In the genomic region with DNA sequence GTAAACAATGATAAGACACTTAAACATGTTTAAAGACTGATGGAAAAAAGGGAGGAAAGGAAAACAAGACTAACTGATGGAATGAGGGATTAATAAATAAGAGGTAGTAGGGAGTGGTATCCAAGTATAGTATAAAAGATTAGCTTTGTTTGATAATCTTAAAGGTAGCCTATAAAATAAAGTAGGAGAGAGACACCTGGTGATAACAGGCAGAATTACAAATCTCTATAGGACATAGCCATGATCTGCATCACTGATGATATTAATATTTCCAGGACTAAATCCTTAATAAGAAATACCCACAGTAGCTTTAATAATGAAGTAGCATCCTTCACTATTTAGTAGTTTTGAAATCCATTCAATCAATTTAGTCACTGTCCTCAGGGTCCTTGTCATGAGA, we compare ENCODE assay signal across 8 cellular contexts. TPM values are rescaled to one million over a fixed set of nuclear protein-coding genes. Genes with fewer than 3 reads are reported as not detected.
DNase-seq lines count a peak whose midpoint lies in the region; ATAC-seq, FAIRE-seq and TF ChIP-seq lines count a peak whose summit lies in the region.

No MANE protein-coding gene starts in this region.

- H4K8ac ChIP-seq in IMR-90 (ENCODE audit: low read depth in 2 of 2, low read length in 2 of 2), result no peak overlapping the region

- no peak overlapping the region for H3K23ac ChIP-seq in IMR-90 (ENCODE audit: low read depth, low read length)

- no peaks in the 10 kb centered on the region; the same call in 1 of the 2 replicates for H4K20me1 ChIP-seq in IMR-90 (ENCODE audit: insufficient read depth, low read length)

- ATAC-seq in IMR-90 (ENCODE audit: low read depth), result peak; percentile 89
- peak; percentile 75 for ATAC-seq in activated B cell treated with CpG ODN at 0.5 μM for 24 hours (ENCODE audit: low read depth)

- H3K27me3 Mint-ChIP-seq in activated B cell treated with CpG ODN at 0.5 μM for 24 hours, result no peaks in the 10 kb centered on the region

- intact Hi-C loops in IMR-90 (cut with micrococcal nuclease), result loop anchor here (1.0 kb wide), 1 partner anchor 72 kb away; no protein-coding TSS in a partner anchor
- intact Hi-C loops in activated B cell treated with CpG ODN at 0.5 μM for 24 hours (cut with micrococcal nuclease), result loop anchor here (1.0 to 2.0 kb wide), 6 partner anchors 14 to 597 kb away; a partner anchor contains a TSS
- intact Hi-C loops in transverse colon (cut with DNase I; ENCODE audit: low total_unique reads), result loop anchor here (2.0 kb wide), 1 partner anchor 72 kb away; no protein-coding TSS in a partner anchor

- H3K27ac Mint-ChIP-seq in activated B cell treated with CpG ODN at 0.5 μM for 24 hours, result no peak overlapping the region

- H3K36me3 Mint-ChIP-seq in activated B cell treated with CpG ODN at 0.5 μM for 24 hours (ENCODE audit: low read depth), result no peaks in the 10 kb centered on the region

- no peak overlapping the region for H3K56ac ChIP-seq in IMR-90 (ENCODE audit: extremely low read depth, insufficient read depth, low read length)

- no peak overlapping the region for H3K4me3 ChIP-seq in IMR-90 (ENCODE audit: insufficient read depth, low read depth, low read length)
- H3K4me3 ChIP-seq in transverse colon, result no peak overlapping the region

- no peak overlapping the region for H3K9ac ChIP-seq in IMR-90 (ENCODE audit: low read depth, low read length)

- no peak overlapping the region for H3K14ac ChIP-seq in IMR-90 (replicated peaks; ENCODE audit: low read depth, low read length)

- no peak overlapping the region for H2AK9ac ChIP-seq in IMR-90 (replicated peaks; ENCODE audit: low read depth, low read length, poor library complexity)

- CTCF ChIA-PET in IMR-90 (lab: Yijun Ruan, JAX) (interaction anchor here (0.6 to 1.4 kb wide), 7 partner anchors 8 to 160 kb away, joined by 3 to 8 read pairs (median 6); no protein-coding TSS in a partner anchor), activated B cell treated with CpG ODN at 0.5 μM for 24 hours (lab: Charles Lee) (interaction anchor here (0.6 to 6.0 kb wide), 18 partner anchors 8 to 595 kb away, joined by 3 to 77 read pairs (median 4); a partner anchor contains a TSS)

- no peak overlapping the region for H4K91ac ChIP-seq in IMR-90 (ENCODE audit: insufficient read depth, low read depth, low read length)

- TF ChIP-seq CTCF in D721Med (IDR thresholded peaks at IDR 0.05; ENCODE audit: insufficient read depth, missing control alignments) (peak; percentile 60), IMR-90 (conservative IDR thresholded peaks at IDR 0.05; ENCODE audit: low read depth, low read length) (peak; percentile 67), activated B cell treated with CpG ODN at 0.5 μM for 24 hours (IDR thresholded peaks at IDR 0.05) (no peak), transverse colon (IDR thresholded peaks at IDR 0.05) (peak; percentile 51 to 70 (median 57))

- TF ChIP-seq POLR2A in IMR-90 (IDR thresholded peaks at IDR 0.05; ENCODE audit: low read depth, low read length), result no peak
- no peak for TF ChIP-seq POLR2A in transverse colon (IDR thresholded peaks at IDR 0.05)

- H3K9me3 ChIP-seq in IMR-90 (ENCODE audit: control insufficient read depth, insufficient read depth, low read length) (no peaks in the 10 kb centered on the region), transverse colon (no peaks in the 10 kb centered on the region)

- peak; percentile 68 for TF ChIP-seq RAD21 in IMR-90 (IDR thresholded peaks at IDR 0.05; ENCODE audit: low read length)

- H3K4ac ChIP-seq in IMR-90 (ENCODE audit: low read depth, low read length), result no peak overlapping the region

- in situ Hi-C loops in IMR-90 (cut with MboI; ENCODE audit: low sequenced_read_pairs) (no loop called here), transverse colon (cut with MboI; ENCODE audit: low pct_ligation_motif_present in 1 of 4, low pct_unique_long_range_greater_than_20kb in 1 of 4, low sequenced_read_pairs in 3 of 4) (no loop called here)

- no peak overlapping the region for H2AFZ ChIP-seq in IMR-90 (replicated peaks; ENCODE audit: low read length, poor library complexity)

- dilution Hi-C loops in IMR-90 (cut with HindIII; ENCODE audit: low sequenced_read_pairs, unreplicated experiment), result no loop called here

- H3K27me3 ChIP-seq in IMR-90 (ENCODE audit: control insufficient read depth, insufficient read depth, low read length) (no peaks in the 10 kb centered on the region), transverse colon (no peaks in the 10 kb centered on the region)

- H3K27ac ChIP-seq in IMR-90 (ENCODE audit: insufficient read depth, low read length) (no peak overlapping the region), transverse colon (no peak overlapping the region)

- H2BK20ac ChIP-seq in IMR-90 (ENCODE audit: low read depth, low read length), result no peak overlapping the region

- FAIRE-seq in D721Med (lab: Jason Lieb, UNC), result peak; percentile 56

- no peak overlapping the region for H2BK5ac ChIP-seq in IMR-90 (ENCODE audit: low read depth, low read length, poor library complexity, severe bottlenecking)

- H3K79me1 ChIP-seq in IMR-90 (ENCODE audit: low read depth in 1 of 2, low read length in 2 of 2), result peaks cover 11 to 15% of the 10 kb centered on the region in 2 experiments

- TF ChIP-seq EP300 in transverse colon (IDR thresholded peaks at IDR 0.05; ENCODE audit: low read depth), result no peak

- H3K4me1 Mint-ChIP-seq in activated B cell treated with CpG ODN at 0.5 μM for 24 hours, result peaks cover 2% of the 10 kb centered on the region

- no peak overlapping the region for H3K18ac ChIP-seq in IMR-90 (ENCODE audit: low read depth, low read length)

- no peaks in the 10 kb centered on the region for H3K9me3 Mint-ChIP-seq in activated B cell treated with CpG ODN at 0.5 μM for 24 hours

- H2BK15ac ChIP-seq in IMR-90 (ENCODE audit: low read depth, low read length), result no peak overlapping the region

- H3K4me1 ChIP-seq in IMR-90 (ENCODE audit: control insufficient read depth, insufficient read depth, low read length), result no peaks in the 10 kb centered on the region
- H3K4me1 ChIP-seq in transverse colon, result no peaks in the 10 kb centered on the region

- H3K36me3 ChIP-seq in IMR-90 (ENCODE audit: control insufficient read depth, insufficient read depth, low read length) (no peaks in the 10 kb centered on the region), transverse colon (no peaks in the 10 kb centered on the region)

- DNase-seq in D721Med (ENCODE audit: insufficient read length, low spot score) (no peak), IMR-90 (peak; percentile 54), activated B cell treated with CpG ODN at 0.5 μM for 24 hours (no peak), hepatic stellate cell (ENCODE audit: low spot score) (peak; percentile 29), transverse colon (no peak), nucleus accumbens (lab: John Stamatoyannopoulos, UW) (no peak), GM19240 (ENCODE audit: insufficient read length, low spot score) (no peak)
- DNase-seq in stimulated activated CD4-positive, alpha-beta T cell treated with anti-CD3 and anti-CD28 coated beads, Interleukin-4, amount 100 ng/mL, for 24 hours, result no peak

- H3K9me1 ChIP-seq in IMR-90 (ENCODE audit: insufficient read depth, low read length), result no peaks in the 10 kb centered on the region

- no peak overlapping the region for H3K4me2 ChIP-seq in IMR-90 (ENCODE audit: low read depth, low read length)

- H4K5ac ChIP-seq in IMR-90 (ENCODE audit: low read depth, low read length), result no peak overlapping the region

- no peak overlapping the region for H2AK5ac ChIP-seq in IMR-90 (ENCODE audit: low read depth, low read length)

- POLR2A ChIA-PET in IMR-90 (lab: Charles Lee; ENCODE audit: unreplicated experiment), result interaction anchor here (0.7 kb wide), 1 partner anchor 67 kb away, joined by 13 read pairs; no protein-coding TSS in a partner anchor
- POLR2A ChIA-PET in activated B cell treated with CpG ODN at 0.5 μM for 24 hours (lab: Charles Lee), result interaction anchor here (0.6 to 3.4 kb wide), 9 partner anchors 31 to 253 kb away, joined by 3 to 29 read pairs (median 8); a partner anchor contains a TSS

- no peak overlapping the region for H2BK120ac ChIP-seq in IMR-90 (ENCODE audit: low read depth, low read length)

- no peak overlapping the region for H3K4me3 Mint-ChIP-seq in activated B cell treated with CpG ODN at 0.5 μM for 24 hours

- BruUV-seq in IMR-90 (replicated peaks; lab: Mats Ljungman, UMichigan), result no TSS peak

TF ChIP-seq in IMR-90, 13 proteins besides CTCF, POLR2A, EP300 and RAD21:
- TF ChIP-seq SMC3 (IDR thresholded peaks at IDR 0.05; ENCODE audit: low read depth, low read length) (peak; percentile 82), MAFK (IDR thresholded peaks at IDR 0.05; ENCODE audit: low read depth, low read length) (no peak), MAZ (IDR thresholded peaks at IDR 0.05; ENCODE audit: borderline replicate concordance, low read depth, low read length) (no peak), NFE2L2 (IDR thresholded peaks at IDR 0.05; ENCODE audit: low read depth, low read length) (no peak), FOS (IDR thresholded peaks at IDR 0.05; ENCODE audit: low read depth, low read length) (no peak), CHD1 (IDR thresholded peaks at IDR 0.05; ENCODE audit: low read depth, low read length) (no peak)

RNA-seq across cellular contexts. Expression of a gene that starts 30.4 kb away (rescaled TPM):
- total RNA-seq in IMR-90 (2012; rRNA removed), result 19.0 and 40.3 TPM in 2 replicates
- polyA plus RNA-seq in IMR-90 (2012; rRNA removed), result 11.3 and 14.9 TPM in 2 replicates
- 0.91 and 1.9 TPM in 2 replicates for polyA plus RNA-seq in IMR-90 (2012; cell fraction: cytosol; rRNA removed)
- 0.82 and 5.4 TPM in 2 replicates for polyA plus RNA-seq in IMR-90 (2012; cell fraction: nucleus; rRNA removed; ENCODE audit: low replicate concordance)
- 0.66 and 0.73 TPM in 2 replicates for total RNA-seq in activated B cell treated with CpG ODN at 0.5 μM for 24 hours
- 10 to 100 TPM in 1 of 4 donors, 1 to 10 TPM in 2, under 1 TPM in 1; 0.82 to 11.5 (median 1.3) TPM for total RNA-seq in transverse colon

RNA-seq across cellular contexts. Expression of a gene that starts 31.9 kb away (rescaled TPM):
- 84.4 and 145 TPM in 2 replicates for total RNA-seq in IMR-90 (2012; rRNA removed)
- 171 and 200 TPM in 2 replicates for polyA plus RNA-seq in IMR-90 (2012; rRNA removed)
- 106 and 210 TPM in 2 replicates for polyA plus RNA-seq in IMR-90 (2012; cell fraction: cytosol; rRNA removed)
- 122 and 127 TPM in 2 replicates for polyA plus RNA-seq in IMR-90 (2012; cell fraction: nucleus; rRNA removed; ENCODE audit: low replicate concordance)
- total RNA-seq in activated B cell treated with CpG ODN at 0.5 μM for 24 hours, result 199 and 221 TPM in 2 replicates
- 1,000 to 10,000 TPM in 3 of 4 donors, 100 to 1,000 TPM in 1; 388 to 2,805 (median 1,702) TPM for total RNA-seq in transverse colon

Comparison
In these comparisons a context has a peak if more than half of its experiments do, and no peak if none do; other contexts are left out.
1. DNase-seq: peak in IMR-90 (single experiment) and hepatic stellate cell (single experiment); none in D721Med (single experiment), activated B cell treated with CpG ODN at 0.5 μM for 24 hours (single experiment), transverse colon (single experiment), nucleus accumbens (0 of 56), GM19240 (single experiment) and stimulated activated CD4-positive, alpha-beta T cell treated with anti-CD3 and anti-CD28 coated beads, Interleukin-4, amount 100 ng/mL, for 24 hours (single experiment).